In the genomic region with DNA sequence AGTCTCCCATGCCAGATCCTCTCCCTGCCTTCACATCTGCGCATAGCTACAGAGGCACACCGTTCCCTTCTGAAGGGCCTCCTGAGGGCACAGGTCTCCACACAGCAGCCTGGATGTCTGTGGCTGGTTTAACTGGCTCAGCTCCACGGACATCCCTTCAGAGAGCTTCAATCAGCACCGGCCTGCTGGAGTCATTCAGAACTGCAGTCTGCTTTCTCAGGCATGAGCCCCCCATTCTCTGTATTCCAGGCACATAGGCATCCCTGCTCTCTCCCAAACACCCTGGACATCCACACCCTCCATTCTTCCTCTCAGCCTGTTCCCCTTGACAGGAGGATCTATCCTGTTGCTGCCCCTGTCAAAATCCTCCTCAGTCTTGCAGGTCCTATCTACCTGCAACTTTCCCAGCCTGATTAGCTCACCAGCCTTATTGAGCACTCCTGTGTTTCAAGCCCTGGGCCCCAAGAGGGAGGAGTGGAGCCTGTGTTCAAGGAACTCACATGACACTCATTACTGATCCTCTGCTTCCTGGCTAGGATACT, we compare ENCODE assay signal across 1 cellular context.
TF ChIP-seq lines count a peak whose summit lies in the region.

No MANE protein-coding gene starts in this region.

TF ChIP-seq in HepG2, 621 proteins besides CTCF, POLR2A, EP300 and RAD21 (continued from another document and continues in another):
- TF ChIP-seq, protein P1, sequence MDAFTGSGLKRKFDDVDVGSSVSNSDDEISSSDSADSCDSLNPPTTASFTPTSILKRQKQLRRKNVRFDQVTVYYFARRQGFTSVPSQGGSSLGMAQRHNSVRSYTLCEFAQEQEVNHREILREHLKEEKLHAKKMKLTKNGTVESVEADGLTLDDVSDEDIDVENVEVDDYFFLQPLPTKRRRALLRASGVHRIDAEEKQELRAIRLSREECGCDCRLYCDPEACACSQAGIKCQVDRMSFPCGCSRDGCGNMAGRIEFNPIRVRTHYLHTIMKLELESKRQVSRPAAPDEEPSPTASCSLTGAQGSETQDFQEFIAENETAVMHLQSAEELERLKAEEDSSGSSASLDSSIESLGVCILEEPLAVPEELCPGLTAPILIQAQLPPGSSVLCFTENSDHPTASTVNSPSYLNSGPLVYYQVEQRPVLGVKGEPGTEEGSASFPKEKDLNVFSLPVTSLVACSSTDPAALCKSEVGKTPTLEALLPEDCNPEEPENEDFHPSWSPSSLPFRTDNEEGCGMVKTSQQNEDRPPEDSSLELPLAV (CRISPR knock-in tag; conservative IDR thresholded peaks at IDR 0.05; ENCODE audit: low read depth), result no peak
- TF ChIP-seq ZNF615 (CRISPR knock-in tag; IDR thresholded peaks at IDR 0.05; ENCODE audit: borderline replicate concordance) (no peak), NCOA1 (CRISPR knock-in tag; IDR thresholded peaks at IDR 0.05) (no peak), MEF2D (CRISPR knock-in tag; IDR thresholded peaks at IDR 0.05) (no peak), ZNF292 (CRISPR knock-in tag; IDR thresholded peaks at IDR 0.05; ENCODE audit: borderline replicate concordance, low read depth) (peak; percentile 74), CHD2 (IDR thresholded peaks at IDR 0.05; ENCODE audit: low read depth, low read length) (no peak), HMG20A (CRISPR knock-in tag; IDR thresholded peaks at IDR 0.05; ENCODE audit: borderline replicate concordance) (no peak; the same call in 1 of the 2 replicates), KDM2A (CRISPR knock-in tag; IDR thresholded peaks at IDR 0.05; ENCODE audit: borderline replicate concordance, low read depth) (peak; percentile 31; the same call in 1 of the 2 replicates), ZNF546 (CRISPR knock-in tag; conservative IDR thresholded peaks at IDR 0.05) (no peak), ZNF333 (CRISPR knock-in tag; IDR thresholded peaks at IDR 0.05; ENCODE audit: borderline replicate concordance) (no peak), ZNF850 (CRISPR knock-in tag; conservative IDR thresholded peaks at IDR 0.05) (no peak), CENPX (CRISPR knock-in tag; IDR thresholded peaks at IDR 0.05) (no peak), CREB1 (IDR thresholded peaks at IDR 0.05) (no peak), CREB1 (CRISPR knock-in tag; IDR thresholded peaks at IDR 0.05) (no peak), ZNF235 (CRISPR knock-in tag; IDR thresholded peaks at IDR 0.05; ENCODE audit: borderline replicate concordance) (no peak), TEAD3 (CRISPR knock-in tag; optimal IDR thresholded peaks at IDR 0.05; ENCODE audit: borderline replicate concordance) (peak; percentile 62), RBM39 (IDR thresholded peaks at IDR 0.05; ENCODE audit: low read depth, low read length, poor library complexity, severe bottlenecking) (no peak), ZNF451 (CRISPR knock-in tag; IDR thresholded peaks at IDR 0.05) (peak; percentile 53; the same call in 1 of the 2 replicates), XRCC5 (optimal IDR thresholded peaks at IDR 0.05; ENCODE audit: low read length) (peak; percentile 91), SOX6 (IDR thresholded peaks at IDR 0.05) (no peak), SOX6 (CRISPR knock-in tag; IDR thresholded peaks at IDR 0.05) (no peak), HNRNPLL (IDR thresholded peaks at IDR 0.05; ENCODE audit: low read depth, low read length, poor library complexity, severe bottlenecking) (no peak)
- TF ChIP-seq, protein P2, sequence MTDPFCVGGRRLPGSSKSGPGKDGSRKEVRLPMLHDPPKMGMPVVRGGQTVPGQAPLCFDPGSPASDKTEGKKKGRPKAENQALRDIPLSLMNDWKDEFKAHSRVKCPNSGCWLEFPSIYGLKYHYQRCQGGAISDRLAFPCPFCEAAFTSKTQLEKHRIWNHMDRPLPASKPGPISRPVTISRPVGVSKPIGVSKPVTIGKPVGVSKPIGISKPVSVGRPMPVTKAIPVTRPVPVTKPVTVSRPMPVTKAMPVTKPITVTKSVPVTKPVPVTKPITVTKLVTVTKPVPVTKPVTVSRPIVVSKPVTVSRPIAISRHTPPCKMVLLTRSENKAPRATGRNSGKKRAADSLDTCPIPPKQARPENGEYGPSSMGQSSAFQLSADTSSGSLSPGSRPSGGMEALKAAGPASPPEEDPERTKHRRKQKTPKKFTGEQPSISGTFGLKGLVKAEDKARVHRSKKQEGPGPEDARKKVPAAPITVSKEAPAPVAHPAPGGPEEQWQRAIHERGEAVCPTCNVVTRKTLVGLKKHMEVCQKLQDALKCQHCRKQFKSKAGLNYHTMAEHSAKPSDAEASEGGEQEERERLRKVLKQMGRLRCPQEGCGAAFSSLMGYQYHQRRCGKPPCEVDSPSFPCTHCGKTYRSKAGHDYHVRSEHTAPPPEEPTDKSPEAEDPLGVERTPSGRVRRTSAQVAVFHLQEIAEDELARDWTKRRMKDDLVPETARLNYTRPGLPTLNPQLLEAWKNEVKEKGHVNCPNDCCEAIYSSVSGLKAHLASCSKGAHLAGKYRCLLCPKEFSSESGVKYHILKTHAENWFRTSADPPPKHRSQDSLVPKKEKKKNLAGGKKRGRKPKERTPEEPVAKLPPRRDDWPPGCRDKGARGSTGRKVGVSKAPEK (CRISPR knock-in tag; IDR thresholded peaks at IDR 0.05; ENCODE audit: borderline replicate concordance), result no peak
- TF ChIP-seq, protein P3, sequence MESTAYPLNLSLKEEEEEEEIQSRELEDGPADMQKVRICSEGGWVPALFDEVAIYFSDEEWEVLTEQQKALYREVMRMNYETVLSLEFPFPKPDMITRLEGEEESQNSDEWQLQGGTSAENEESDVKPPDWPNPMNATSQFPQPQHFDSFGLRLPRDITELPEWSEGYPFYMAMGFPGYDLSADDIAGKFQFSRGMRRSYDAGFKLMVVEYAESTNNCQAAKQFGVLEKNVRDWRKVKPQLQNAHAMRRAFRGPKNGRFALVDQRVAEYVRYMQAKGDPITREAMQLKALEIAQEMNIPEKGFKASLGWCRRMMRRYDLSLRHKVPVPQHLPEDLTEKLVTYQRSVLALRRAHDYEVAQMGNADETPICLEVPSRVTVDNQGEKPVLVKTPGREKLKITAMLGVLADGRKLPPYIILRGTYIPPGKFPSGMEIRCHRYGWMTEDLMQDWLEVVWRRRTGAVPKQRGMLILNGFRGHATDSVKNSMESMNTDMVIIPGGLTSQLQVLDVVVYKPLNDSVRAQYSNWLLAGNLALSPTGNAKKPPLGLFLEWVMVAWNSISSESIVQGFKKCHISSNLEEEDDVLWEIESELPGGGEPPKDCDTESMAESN (CRISPR knock-in tag; conservative IDR thresholded peaks at IDR 0.05), result no peak
- TF ChIP-seq, protein P4, sequence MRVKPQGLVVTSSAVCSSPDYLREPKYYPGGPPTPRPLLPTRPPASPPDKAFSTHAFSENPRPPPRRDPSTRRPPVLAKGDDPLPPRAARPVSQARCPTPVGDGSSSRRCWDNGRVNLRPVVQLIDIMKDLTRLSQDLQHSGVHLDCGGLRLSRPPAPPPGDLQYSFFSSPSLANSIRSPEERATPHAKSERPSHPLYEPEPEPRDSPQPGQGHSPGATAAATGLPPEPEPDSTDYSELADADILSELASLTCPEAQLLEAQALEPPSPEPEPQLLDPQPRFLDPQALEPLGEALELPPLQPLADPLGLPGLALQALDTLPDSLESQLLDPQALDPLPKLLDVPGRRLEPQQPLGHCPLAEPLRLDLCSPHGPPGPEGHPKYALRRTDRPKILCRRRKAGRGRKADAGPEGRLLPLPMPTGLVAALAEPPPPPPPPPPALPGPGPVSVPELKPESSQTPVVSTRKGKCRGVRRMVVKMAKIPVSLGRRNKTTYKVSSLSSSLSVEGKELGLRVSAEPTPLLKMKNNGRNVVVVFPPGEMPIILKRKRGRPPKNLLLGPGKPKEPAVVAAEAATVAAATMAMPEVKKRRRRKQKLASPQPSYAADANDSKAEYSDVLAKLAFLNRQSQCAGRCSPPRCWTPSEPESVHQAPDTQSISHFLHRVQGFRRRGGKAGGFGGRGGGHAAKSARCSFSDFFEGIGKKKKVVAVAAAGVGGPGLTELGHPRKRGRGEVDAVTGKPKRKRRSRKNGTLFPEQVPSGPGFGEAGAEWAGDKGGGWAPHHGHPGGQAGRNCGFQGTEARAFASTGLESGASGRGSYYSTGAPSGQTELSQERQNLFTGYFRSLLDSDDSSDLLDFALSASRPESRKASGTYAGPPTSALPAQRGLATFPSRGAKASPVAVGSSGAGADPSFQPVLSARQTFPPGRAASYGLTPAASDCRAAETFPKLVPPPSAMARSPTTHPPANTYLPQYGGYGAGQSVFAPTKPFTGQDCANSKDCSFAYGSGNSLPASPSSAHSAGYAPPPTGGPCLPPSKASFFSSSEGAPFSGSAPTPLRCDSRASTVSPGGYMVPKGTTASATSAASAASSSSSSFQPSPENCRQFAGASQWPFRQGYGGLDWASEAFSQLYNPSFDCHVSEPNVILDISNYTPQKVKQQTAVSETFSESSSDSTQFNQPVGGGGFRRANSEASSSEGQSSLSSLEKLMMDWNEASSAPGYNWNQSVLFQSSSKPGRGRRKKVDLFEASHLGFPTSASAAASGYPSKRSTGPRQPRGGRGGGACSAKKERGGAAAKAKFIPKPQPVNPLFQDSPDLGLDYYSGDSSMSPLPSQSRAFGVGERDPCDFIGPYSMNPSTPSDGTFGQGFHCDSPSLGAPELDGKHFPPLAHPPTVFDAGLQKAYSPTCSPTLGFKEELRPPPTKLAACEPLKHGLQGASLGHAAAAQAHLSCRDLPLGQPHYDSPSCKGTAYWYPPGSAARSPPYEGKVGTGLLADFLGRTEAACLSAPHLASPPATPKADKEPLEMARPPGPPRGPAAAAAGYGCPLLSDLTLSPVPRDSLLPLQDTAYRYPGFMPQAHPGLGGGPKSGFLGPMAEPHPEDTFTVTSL (CRISPR knock-in tag; IDR thresholded peaks at IDR 0.05; ENCODE audit: borderline replicate concordance), result no peak
- TF ChIP-seq, protein P5, sequence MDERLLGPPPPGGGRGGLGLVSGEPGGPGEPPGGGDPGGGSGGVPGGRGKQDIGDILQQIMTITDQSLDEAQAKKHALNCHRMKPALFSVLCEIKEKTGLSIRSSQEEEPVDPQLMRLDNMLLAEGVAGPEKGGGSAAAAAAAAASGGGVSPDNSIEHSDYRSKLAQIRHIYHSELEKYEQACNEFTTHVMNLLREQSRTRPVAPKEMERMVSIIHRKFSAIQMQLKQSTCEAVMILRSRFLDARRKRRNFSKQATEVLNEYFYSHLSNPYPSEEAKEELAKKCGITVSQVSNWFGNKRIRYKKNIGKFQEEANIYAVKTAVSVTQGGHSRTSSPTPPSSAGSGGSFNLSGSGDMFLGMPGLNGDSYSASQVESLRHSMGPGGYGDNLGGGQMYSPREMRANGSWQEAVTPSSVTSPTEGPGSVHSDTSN (CRISPR knock-in tag; IDR thresholded peaks at IDR 0.05), result no peak
- TF ChIP-seq, protein P6, sequence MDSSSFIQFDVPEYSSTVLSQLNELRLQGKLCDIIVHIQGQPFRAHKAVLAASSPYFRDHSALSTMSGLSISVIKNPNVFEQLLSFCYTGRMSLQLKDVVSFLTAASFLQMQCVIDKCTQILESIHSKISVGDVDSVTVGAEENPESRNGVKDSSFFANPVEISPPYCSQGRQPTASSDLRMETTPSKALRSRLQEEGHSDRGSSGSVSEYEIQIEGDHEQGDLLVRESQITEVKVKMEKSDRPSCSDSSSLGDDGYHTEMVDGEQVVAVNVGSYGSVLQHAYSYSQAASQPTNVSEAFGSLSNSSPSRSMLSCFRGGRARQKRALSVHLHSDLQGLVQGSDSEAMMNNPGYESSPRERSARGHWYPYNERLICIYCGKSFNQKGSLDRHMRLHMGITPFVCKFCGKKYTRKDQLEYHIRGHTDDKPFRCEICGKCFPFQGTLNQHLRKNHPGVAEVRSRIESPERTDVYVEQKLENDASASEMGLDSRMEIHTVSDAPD (CRISPR knock-in tag; IDR thresholded peaks at IDR 0.05), result no peak
- TF ChIP-seq, protein P7, sequence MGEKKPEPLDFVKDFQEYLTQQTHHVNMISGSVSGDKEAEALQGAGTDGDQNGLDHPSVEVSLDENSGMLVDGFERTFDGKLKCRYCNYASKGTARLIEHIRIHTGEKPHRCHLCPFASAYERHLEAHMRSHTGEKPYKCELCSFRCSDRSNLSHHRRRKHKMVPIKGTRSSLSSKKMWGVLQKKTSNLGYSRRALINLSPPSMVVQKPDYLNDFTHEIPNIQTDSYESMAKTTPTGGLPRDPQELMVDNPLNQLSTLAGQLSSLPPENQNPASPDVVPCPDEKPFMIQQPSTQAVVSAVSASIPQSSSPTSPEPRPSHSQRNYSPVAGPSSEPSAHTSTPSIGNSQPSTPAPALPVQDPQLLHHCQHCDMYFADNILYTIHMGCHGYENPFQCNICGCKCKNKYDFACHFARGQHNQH (CRISPR knock-in tag; IDR thresholded peaks at IDR 0.05), result peak; percentile 69; the same call in 1 of the 2 replicates
- TF ChIP-seq, protein P8, sequence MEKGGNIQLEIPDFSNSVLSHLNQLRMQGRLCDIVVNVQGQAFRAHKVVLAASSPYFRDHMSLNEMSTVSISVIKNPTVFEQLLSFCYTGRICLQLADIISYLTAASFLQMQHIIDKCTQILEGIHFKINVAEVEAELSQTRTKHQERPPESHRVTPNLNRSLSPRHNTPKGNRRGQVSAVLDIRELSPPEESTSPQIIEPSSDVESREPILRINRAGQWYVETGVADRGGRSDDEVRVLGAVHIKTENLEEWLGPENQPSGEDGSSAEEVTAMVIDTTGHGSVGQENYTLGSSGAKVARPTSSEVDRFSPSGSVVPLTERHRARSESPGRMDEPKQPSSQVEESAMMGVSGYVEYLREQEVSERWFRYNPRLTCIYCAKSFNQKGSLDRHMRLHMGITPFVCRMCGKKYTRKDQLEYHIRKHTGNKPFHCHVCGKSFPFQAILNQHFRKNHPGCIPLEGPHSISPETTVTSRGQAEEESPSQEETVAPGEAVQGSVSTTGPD (CRISPR knock-in tag; IDR thresholded peaks at IDR 0.05), result no peak
